In the genomic region with DNA sequence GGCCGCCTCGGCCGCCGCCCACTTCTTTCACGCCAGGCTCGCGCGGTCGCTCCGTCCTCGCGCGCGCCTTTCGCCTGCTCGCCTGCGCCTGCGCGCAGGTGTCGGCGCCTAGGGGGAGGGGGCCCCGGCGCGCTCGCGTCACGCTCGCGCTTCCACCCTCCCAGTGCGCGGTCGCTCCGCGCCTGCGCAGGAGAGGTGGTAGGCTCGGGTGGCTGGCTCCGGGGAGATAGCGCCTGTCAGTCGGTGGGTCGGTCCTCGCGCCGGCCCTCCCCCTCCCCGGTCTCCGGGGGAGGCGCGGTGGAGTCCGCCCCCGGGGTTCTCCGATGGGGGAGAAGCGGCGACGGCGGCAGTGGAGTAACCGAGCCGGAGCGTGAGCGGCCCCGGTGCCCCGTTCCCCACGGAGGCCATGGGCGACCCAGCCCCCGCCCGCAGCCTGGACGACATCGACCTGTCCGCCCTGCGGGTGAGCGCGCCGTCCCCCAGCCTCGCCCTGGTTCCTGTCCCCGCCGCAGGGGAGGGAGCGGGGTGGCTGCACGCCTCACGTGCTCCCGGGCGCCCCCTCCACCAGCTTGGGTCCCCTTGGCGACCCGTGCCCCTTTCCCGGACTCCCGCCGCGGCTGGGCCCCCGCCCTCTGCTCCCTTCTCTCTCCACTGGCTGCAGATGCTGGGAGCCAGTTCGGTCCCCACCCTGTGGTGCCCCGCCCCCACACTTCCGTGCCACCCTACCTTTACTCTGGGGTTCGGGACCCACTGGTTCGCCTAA, we compare ENCODE assay signal across 1 cellular context.
TF ChIP-seq lines count a peak whose summit lies in the region.

TSS of gene MINK1 (plus strand) at position 163 of the 763 bp plus-strand sequence. CDS start at position 407, 244 bp downstream.

TF ChIP-seq in K562, 482 proteins besides CTCF, POLR2A, EP300 and RAD21 (continued from another document and continues in another):
- TF ChIP-seq, protein P1, sequence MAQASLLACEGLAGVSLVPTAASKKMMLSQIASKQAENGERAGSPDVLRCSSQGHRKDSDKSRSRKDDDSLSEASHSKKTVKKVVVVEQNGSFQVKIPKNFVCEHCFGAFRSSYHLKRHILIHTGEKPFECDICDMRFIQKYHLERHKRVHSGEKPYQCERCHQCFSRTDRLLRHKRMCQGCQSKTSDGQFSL (CRISPR knock-in tag; IDR thresholded peaks at IDR 0.05) = no peak; the same call in 1 of the 2 replicates
- TF ChIP-seq, protein P1 (tag; IDR thresholded peaks at IDR 0.05) = no peak
- TF ChIP-seq ZEB2 (IDR thresholded peaks at IDR 0.05) (no peak), POLR3A (IDR thresholded peaks at IDR 0.05; ENCODE audit: borderline replicate concordance, extremely low read depth, insufficient read depth, insufficient read length) (no peak), LEF1 (IDR thresholded peaks at IDR 0.05) (no peak), ZNF586 (CRISPR knock-in tag; conservative IDR thresholded peaks at IDR 0.05) (no peak), RHOXF2B (CRISPR knock-in tag; conservative IDR thresholded peaks at IDR 0.05) (no peak), CCNT2 (IDR thresholded peaks at IDR 0.05; ENCODE audit: borderline replicate concordance, extremely low read depth, insufficient read length, low read depth, low read length) (no peak), DIDO1 (tag; IDR thresholded peaks at IDR 0.05; ENCODE audit: low read depth) (no peak), ZNF121 (CRISPR knock-in tag; conservative IDR thresholded peaks at IDR 0.05) (no peak), FOXP1 (CRISPR knock-in tag; IDR thresholded peaks at IDR 0.05) (no peak), SETDB1 (IDR thresholded peaks at IDR 0.05; ENCODE audit: low read length) (no peak), RCOR1 (IDR thresholded peaks at IDR 0.05; ENCODE audit: borderline replicate concordance in 1 of 2, low read depth in 2 of 2, low read length in 2 of 2) (no peak), SMAD3 (CRISPR knock-in tag; conservative IDR thresholded peaks at IDR 0.05) (no peak), ZKSCAN3 (CRISPR knock-in tag; IDR thresholded peaks at IDR 0.05) (no peak), TGIF2 (CRISPR knock-in tag; IDR thresholded peaks at IDR 0.05) (no peak), E2F6 (IDR thresholded peaks at IDR 0.05; ENCODE audit: borderline replicate concordance in 1 of 2, extremely low read depth in 1 of 2, insufficient read depth in 1 of 2, insufficient read length in 1 of 2, low read depth in 1 of 2, low read length in 1 of 2, poor library complexity in 1 of 2, severe bottlenecking in 1 of 2) (peak in 1 of 2 experiments; percentile 54), NR4A1 (CRISPR knock-in tag; IDR thresholded peaks at IDR 0.05) (no peak), NR4A1 (tag; IDR thresholded peaks at IDR 0.05) (no peak), HDAC3 (IDR thresholded peaks at IDR 0.05; ENCODE audit: borderline replicate concordance, partially characterized antibody) (no peak), HNRNPL (IDR thresholded peaks at IDR 0.05; ENCODE audit: low read depth, low read length) (0 out of 2 replicates have a peak, but pooled peaks have one; percentile 26), DMBX1 (CRISPR knock-in tag; IDR thresholded peaks at IDR 0.05; ENCODE audit: borderline replicate concordance) (no peak), ZNF589 (CRISPR knock-in tag; IDR thresholded peaks at IDR 0.05; ENCODE audit: low read depth) (no peak), BDP1 (IDR thresholded peaks at IDR 0.05; ENCODE audit: insufficient read depth, insufficient read length) (no peak), ZNF551 (CRISPR knock-in tag; IDR thresholded peaks at IDR 0.05) (no peak), TARDBP (IDR thresholded peaks at IDR 0.05) (peak; percentile 36; the same call in 1 of the 2 replicates), ZNF224 (CRISPR knock-in tag; IDR thresholded peaks at IDR 0.05) (no peak), NCOA6 (IDR thresholded peaks at IDR 0.05) (0 out of 2 replicates have a peak, but pooled peaks have one; percentile 14), NR0B1 (IDR thresholded peaks at IDR 0.05; ENCODE audit: partially characterized antibody) (no peak), RBM25 (IDR thresholded peaks at IDR 0.05; ENCODE audit: low read depth, low read length, severe bottlenecking) (peak; percentile 66), ZNF79 (CRISPR knock-in tag; IDR thresholded peaks at IDR 0.05; ENCODE audit: low read depth) (no peak), TCF7L2 (IDR thresholded peaks at IDR 0.05; ENCODE audit: low read depth, low read length) (no peak), ZNF324 (CRISPR knock-in tag; IDR thresholded peaks at IDR 0.05) (no peak), PKNOX1 (IDR thresholded peaks at IDR 0.05) (peak; percentile 86), FOXA1 (IDR thresholded peaks at IDR 0.05; ENCODE audit: borderline replicate concordance) (no peak), ERF (CRISPR knock-in tag; IDR thresholded peaks at IDR 0.05) (no peak), HMGN3 (IDR thresholded peaks at IDR 0.05; ENCODE audit: borderline replicate concordance, extremely low read depth, insufficient read length, low read depth, low read length) (peak; percentile 49), BACH1 (tag; IDR thresholded peaks at IDR 0.05) (no peak), JUNB (CRISPR knock-in tag; conservative IDR thresholded peaks at IDR 0.05) (no peak), CHD1 (IDR thresholded peaks at IDR 0.05; ENCODE audit: low read length) (peak; percentile 58), NKRF (IDR thresholded peaks at IDR 0.05; ENCODE audit: borderline replicate concordance) (no peak), IFI16 (CRISPR knock-in tag; IDR thresholded peaks at IDR 0.05) (no peak), ZNF764 (CRISPR knock-in tag; IDR thresholded peaks at IDR 0.05; ENCODE audit: low read depth) (no peak), ZNF41 (CRISPR knock-in tag; conservative IDR thresholded peaks at IDR 0.05) (no peak), FOSL1 (tag; conservative IDR thresholded peaks at IDR 0.05) (no peak), PML (IDR thresholded peaks at IDR 0.05; ENCODE audit: low read length) (no peak), ZNF23 (CRISPR knock-in tag; IDR thresholded peaks at IDR 0.05) (no peak), ELF1 (tag; IDR thresholded peaks at IDR 0.05) (no peak), TBP (optimal IDR thresholded peaks at IDR 0.05; ENCODE audit: low read depth, low read length) (peak; percentile 11), TRIM28 (IDR thresholded peaks at IDR 0.05) (no peak), XRCC4 (IDR thresholded peaks at IDR 0.05; ENCODE audit: extremely low read depth, insufficient read depth, insufficient read length) (no peak), ATF2 (CRISPR knock-in tag; IDR thresholded peaks at IDR 0.05) (no peak), ZNF165 (CRISPR knock-in tag; IDR thresholded peaks at IDR 0.05; ENCODE audit: borderline replicate concordance) (no peak)
- TF ChIP-seq, protein P2, sequence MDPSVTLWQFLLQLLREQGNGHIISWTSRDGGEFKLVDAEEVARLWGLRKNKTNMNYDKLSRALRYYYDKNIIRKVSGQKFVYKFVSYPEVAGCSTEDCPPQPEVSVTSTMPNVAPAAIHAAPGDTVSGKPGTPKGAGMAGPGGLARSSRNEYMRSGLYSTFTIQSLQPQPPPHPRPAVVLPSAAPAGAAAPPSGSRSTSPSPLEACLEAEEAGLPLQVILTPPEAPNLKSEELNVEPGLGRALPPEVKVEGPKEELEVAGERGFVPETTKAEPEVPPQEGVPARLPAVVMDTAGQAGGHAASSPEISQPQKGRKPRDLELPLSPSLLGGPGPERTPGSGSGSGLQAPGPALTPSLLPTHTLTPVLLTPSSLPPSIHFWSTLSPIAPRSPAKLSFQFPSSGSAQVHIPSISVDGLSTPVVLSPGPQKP (CRISPR knock-in tag; IDR thresholded peaks at IDR 0.05) = no peak
- TF ChIP-seq, protein P3, sequence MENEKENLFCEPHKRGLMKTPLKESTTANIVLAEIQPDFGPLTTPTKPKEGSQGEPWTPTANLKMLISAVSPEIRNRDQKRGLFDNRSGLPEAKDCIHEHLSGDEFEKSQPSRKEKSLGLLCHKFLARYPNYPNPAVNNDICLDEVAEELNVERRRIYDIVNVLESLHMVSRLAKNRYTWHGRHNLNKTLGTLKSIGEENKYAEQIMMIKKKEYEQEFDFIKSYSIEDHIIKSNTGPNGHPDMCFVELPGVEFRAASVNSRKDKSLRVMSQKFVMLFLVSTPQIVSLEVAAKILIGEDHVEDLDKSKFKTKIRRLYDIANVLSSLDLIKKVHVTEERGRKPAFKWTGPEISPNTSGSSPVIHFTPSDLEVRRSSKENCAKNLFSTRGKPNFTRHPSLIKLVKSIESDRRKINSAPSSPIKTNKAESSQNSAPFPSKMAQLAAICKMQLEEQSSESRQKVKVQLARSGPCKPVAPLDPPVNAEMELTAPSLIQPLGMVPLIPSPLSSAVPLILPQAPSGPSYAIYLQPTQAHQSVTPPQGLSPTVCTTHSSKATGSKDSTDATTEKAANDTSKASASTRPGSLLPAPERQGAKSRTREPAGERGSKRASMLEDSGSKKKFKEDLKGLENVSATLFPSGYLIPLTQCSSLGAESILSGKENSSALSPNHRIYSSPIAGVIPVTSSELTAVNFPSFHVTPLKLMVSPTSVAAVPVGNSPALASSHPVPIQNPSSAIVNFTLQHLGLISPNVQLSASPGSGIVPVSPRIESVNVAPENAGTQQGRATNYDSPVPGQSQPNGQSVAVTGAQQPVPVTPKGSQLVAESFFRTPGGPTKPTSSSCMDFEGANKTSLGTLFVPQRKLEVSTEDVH (IDR thresholded peaks at IDR 0.05; ENCODE audit: low read depth, partially characterized antibody) = no peak
- TF ChIP-seq, protein P4, sequence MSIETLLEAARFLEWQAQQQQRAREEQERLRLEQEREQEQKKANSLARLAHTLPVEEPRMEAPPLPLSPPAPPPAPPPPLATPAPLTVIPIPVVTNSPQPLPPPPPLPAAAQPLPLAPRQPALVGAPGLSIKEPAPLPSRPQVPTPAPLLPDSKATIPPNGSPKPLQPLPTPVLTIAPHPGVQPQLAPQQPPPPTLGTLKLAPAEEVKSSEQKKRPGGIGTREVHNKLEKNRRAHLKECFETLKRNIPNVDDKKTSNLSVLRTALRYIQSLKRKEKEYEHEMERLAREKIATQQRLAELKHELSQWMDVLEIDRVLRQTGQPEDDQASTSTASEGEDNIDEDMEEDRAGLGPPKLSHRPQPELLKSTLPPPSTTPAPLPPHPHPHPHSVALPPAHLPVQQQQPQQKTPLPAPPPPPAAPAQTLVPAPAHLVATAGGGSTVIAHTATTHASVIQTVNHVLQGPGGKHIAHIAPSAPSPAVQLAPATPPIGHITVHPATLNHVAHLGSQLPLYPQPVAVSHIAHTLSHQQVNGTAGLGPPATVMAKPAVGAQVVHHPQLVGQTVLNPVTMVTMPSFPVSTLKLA (conservative IDR thresholded peaks at IDR 0.05) = peak in 1 of 2 experiments; percentile 60; a peak in 2 of 4 replicates
- TF ChIP-seq, protein P5, sequence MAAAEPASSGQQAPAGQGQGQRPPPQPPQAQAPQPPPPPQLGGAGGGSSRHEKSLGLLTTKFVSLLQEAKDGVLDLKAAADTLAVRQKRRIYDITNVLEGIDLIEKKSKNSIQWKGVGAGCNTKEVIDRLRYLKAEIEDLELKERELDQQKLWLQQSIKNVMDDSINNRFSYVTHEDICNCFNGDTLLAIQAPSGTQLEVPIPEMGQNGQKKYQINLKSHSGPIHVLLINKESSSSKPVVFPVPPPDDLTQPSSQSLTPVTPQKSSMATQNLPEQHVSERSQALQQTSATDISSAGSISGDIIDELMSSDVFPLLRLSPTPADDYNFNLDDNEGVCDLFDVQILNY (CRISPR knock-in tag; IDR thresholded peaks at IDR 0.05) = no peak
